ENCODE assay signal across 12 cellular contexts in genomic region chr11:61683961-61684869, GRCh38. TPM values are rescaled to one million over a fixed set of nuclear protein-coding genes. Genes with fewer than 3 reads are reported as not detected.
A peak's percentile ranks its signal among the peaks of the same experiment; 100 is the strongest.
DNase-seq lines count a peak whose midpoint lies in the region; ATAC-seq and TF ChIP-seq lines count a peak whose summit lies in the region.
"Had no signal": no experiment of that assay in that cellular context is flagged by ENCODE, and none has a peak within 500 bp of the region (broad histone marks: within the 10 kb centered on the region; RNA-seq: fewer than 3 reads in every experiment).

No MANE protein-coding gene starts in this region.

- no peak for TF ChIP-seq CTCF in astrocyte of the spinal cord (IDR thresholded peaks at IDR 0.05; ENCODE audit: low read depth, low read length)

- no peaks in the 10 kb centered on the region for H3K9me3 Mint-ChIP-seq in activated T-cell treated with anti-CD3 and anti-CD28 coated beads, Interleukin-2, amount 50 U/mL, for 24 hours
- no peaks in the 10 kb centered on the region for H3K9me3 Mint-ChIP-seq in naive thymus-derived CD8-positive, alpha-beta T cell
- H3K9me3 Mint-ChIP-seq: dendritic cell treated with granulocyte-macrophage colony-stimulating factor and Interleukin-4, amounts not matched to agents 40 ng/mL and 50 ng/mL, for 4 days had no signal

- in situ Hi-C loops in astrocyte of the spinal cord (cut with HindIII; ENCODE audit: low sequenced_read_pairs), result no loop called here

- ATAC-seq in naive thymus-derived CD8-positive, alpha-beta T cell, result peak; percentile 16 to 68
- ATAC-seq in GM21619 (IDR thresholded peaks at IDR 0.05; ENCODE audit: unreplicated experiment), result no peak
- ATAC-seq: heart right ventricle, mucosa of descending colon had no signal

- H3K4me1 Mint-ChIP-seq in activated T-cell treated with anti-CD3 and anti-CD28 coated beads, Interleukin-2, amount 50 U/mL, for 24 hours (ENCODE audit: low read depth), result peaks cover 3% of the 10 kb centered on the region
- H3K4me1 Mint-ChIP-seq in naive thymus-derived CD8-positive, alpha-beta T cell, result peaks cover 7 to 20% (median 15%) of the 10 kb centered on the region in 4 donors

- DNase-seq in activated T-cell treated with anti-CD3 and anti-CD28 coated beads for 4 hours (peak; percentile 42), NOMO-1 treated with DMSO at 0.1 percent for 48 hours (lab: John Stamatoyannopoulos, UW; ENCODE audit: unreplicated experiment) (peak; percentile 29), astrocyte of the spinal cord (ENCODE audit: low read depth, low spot score) (peak; percentile 77), HCEC 1CT (no peak), DMS114 treated with DMSO at 0.1 percent for 48 hours (lab: John Stamatoyannopoulos, UW; ENCODE audit: unreplicated experiment) (no peak)
- DNase-seq in activated T-cell treated with anti-CD3 and anti-CD28 coated beads, Interleukin-2, amount 50 U/mL, for 24 hours, result no peak
- DNase-seq in naive thymus-derived CD8-positive, alpha-beta T cell, result peak in 6 of 10 donors; percentile 19 to 49 (median 30)
- DNase-seq: heart right ventricle, mucosa of descending colon, NCI-H2171 treated with DMSO at 0.1 percent for 48 hours had no signal

- H3K27me3 Mint-ChIP-seq in activated T-cell treated with anti-CD3 and anti-CD28 coated beads, Interleukin-2, amount 50 U/mL, for 24 hours, result peaks cover 17% of the 10 kb centered on the region
- H3K27me3 Mint-ChIP-seq in naive thymus-derived CD8-positive, alpha-beta T cell, result peaks cover 0 to 25% (median 12%) of the 10 kb centered on the region in 5 donors
- H3K27me3 Mint-ChIP-seq: dendritic cell treated with granulocyte-macrophage colony-stimulating factor and Interleukin-4, amounts not matched to agents 40 ng/mL and 50 ng/mL, for 4 days had no signal

- no peak overlapping the region for H3K27ac Mint-ChIP-seq in activated T-cell treated with anti-CD3 and anti-CD28 coated beads, Interleukin-2, amount 50 U/mL, for 24 hours
- H3K27ac Mint-ChIP-seq in naive thymus-derived CD8-positive, alpha-beta T cell, result no peak overlapping the region
- H3K27ac Mint-ChIP-seq: dendritic cell treated with granulocyte-macrophage colony-stimulating factor and Interleukin-4, amounts not matched to agents 40 ng/mL and 50 ng/mL, for 4 days had no signal

- H3K4me3 ChIP-seq in astrocyte of the spinal cord (ENCODE audit: low read depth, low read length), result peak overlapping the region; percentile 7
- H3K4me3 ChIP-seq: heart right ventricle, mucosa of descending colon had no signal

- H3K4me3 Mint-ChIP-seq in activated T-cell treated with anti-CD3 and anti-CD28 coated beads, Interleukin-2, amount 50 U/mL, for 24 hours, result no peak overlapping the region
- no peak overlapping the region for H3K4me3 Mint-ChIP-seq in naive thymus-derived CD8-positive, alpha-beta T cell
- H3K4me3 Mint-ChIP-seq: dendritic cell treated with granulocyte-macrophage colony-stimulating factor and Interleukin-4, amounts not matched to agents 40 ng/mL and 50 ng/mL, for 4 days had no signal

- H3K36me3 Mint-ChIP-seq in activated T-cell treated with anti-CD3 and anti-CD28 coated beads, Interleukin-2, amount 50 U/mL, for 24 hours (ENCODE audit: low read depth), result no peaks in the 10 kb centered on the region
- H3K36me3 Mint-ChIP-seq in naive thymus-derived CD8-positive, alpha-beta T cell, result no peaks in the 10 kb centered on the region

- POLR2A ChIA-PET in naive thymus-derived CD8-positive, alpha-beta T cell (lab: Charles Lee), result interaction anchor here (0.8 kb wide), 1 partner anchor 11 kb away, joined by 3 read pairs; no protein-coding TSS in a partner anchor

RNA-seq across cellular contexts. Expression of gene DAGLA, which starts 4.0 kb away (rescaled TPM):
- under 1 TPM; 0.08 to 0.13 TPM for total RNA-seq in naive thymus-derived CD8-positive, alpha-beta T cell
- polyA plus RNA-seq in naive thymus-derived CD8-positive, alpha-beta T cell, result not detected

Comparison
In these comparisons a context has a peak if more than half of its experiments do, and no peak if none do; other contexts are left out.
1. DNase-seq: peak in activated T-cell treated with anti-CD3 and anti-CD28 coated beads for 4 hours (single experiment), NOMO-1 treated with DMSO at 0.1 percent for 48 hours (single experiment), astrocyte of the spinal cord (single experiment) and naive thymus-derived CD8-positive, alpha-beta T cell (6 of 10); none in activated T-cell treated with anti-CD3 and anti-CD28 coated beads, Interleukin-2, amount 50 U/mL, for 24 hours (single experiment), HCEC 1CT (single experiment) and DMS114 treated with DMSO at 0.1 percent for 48 hours (single experiment).